Comparison of ENCODE assay signal across 8 cellular contexts in the genomic region with DNA sequence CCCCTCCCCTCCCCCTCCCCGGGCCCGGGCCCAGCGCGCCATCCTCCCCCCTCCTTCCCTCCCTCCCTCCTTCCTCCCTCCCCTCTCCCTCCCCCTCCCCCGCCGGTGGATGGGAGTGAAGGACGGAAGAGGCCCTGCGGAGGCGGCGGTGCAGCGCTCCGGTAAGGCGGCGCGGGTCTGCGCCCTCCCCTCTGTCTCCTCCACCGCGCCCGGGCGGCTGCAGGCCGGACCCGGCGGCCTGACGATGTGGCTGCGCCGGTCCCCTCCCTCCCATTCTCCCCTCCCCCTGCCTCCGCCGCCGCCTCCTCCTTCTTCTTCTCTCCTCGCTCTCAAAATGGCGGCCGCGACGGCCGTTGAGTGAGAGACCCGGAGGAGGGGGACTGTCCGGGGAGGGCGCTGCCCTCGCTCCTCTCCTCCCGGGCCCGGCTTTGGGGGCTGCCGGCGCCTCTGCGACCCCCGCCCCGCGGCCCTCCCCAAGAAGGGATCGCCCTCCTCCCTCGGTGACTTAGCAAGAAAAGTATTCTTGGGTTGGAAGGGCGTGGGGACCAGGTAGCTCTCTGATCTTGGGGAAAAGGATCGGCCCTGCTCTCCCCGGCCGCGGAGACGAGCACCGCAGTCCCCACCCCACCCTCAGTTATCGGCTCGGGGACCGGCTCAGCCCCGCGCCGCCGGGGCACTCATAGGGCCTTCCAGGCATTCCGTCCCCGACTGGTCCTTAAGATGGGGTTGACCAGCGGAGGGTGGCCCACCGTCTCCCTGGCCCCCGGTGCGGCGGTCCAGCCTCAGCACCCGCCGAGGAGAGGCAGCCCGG. TPM values are rescaled to one million over a fixed set of nuclear protein-coding genes. Genes with fewer than 3 reads are reported as not detected.
A peak's percentile ranks its signal among the peaks of the same experiment; 100 is the strongest.
DNase-seq lines count a peak whose midpoint lies in the region; ATAC-seq and TF ChIP-seq lines count a peak whose summit lies in the region.

No MANE protein-coding gene starts in this region.

- TF ChIP-seq POLR2A in ovary (IDR thresholded peaks at IDR 0.05) (no peak), thyroid gland (IDR thresholded peaks at IDR 0.05) (peak in 1 of 2 donors; percentile 20)

- H3K9me3 ChIP-seq in ovary (no peaks in the 10 kb centered on the region), thyroid gland (no peaks in the 10 kb centered on the region)

- TF ChIP-seq CTCF in ovary (IDR thresholded peaks at IDR 0.05) = no peak
- no peak for TF ChIP-seq CTCF in thyroid gland (IDR thresholded peaks at IDR 0.05)

- H3K27me3 Mint-ChIP-seq in activated naive CD8-positive, alpha-beta T cell = no peaks in the 10 kb centered on the region

- no peak for TF ChIP-seq EP300 in ovary (IDR thresholded peaks at IDR 0.05)

- peak; percentile 42 for ATAC-seq in GM21737 (IDR thresholded peaks at IDR 0.05; ENCODE audit: unreplicated experiment)

- H3K36me3 Mint-ChIP-seq in activated naive CD8-positive, alpha-beta T cell = no peaks in the 10 kb centered on the region

- H3K4me1 ChIP-seq in ovary (ENCODE audit: insufficient read depth) (peaks cover 1% of the 10 kb centered on the region), thyroid gland (peaks cover 38 to 39% of the 10 kb centered on the region in 2 donors)

- H3K27me3 ChIP-seq in ovary = no peaks in the 10 kb centered on the region
- H3K27me3 ChIP-seq in thyroid gland = no peaks in the 10 kb centered on the region

- no peaks in the 10 kb centered on the region for H3K36me3 ChIP-seq in ovary
- H3K36me3 ChIP-seq in thyroid gland = no peaks in the 10 kb centered on the region

- peak overlapping the region; percentile 100 for H3K4me3 ChIP-seq in ovary
- peak overlapping the region; percentile 93 to 98 (median 94) for H3K4me3 ChIP-seq in thyroid gland (replicated peaks in 1 of 3)

- H3K27ac ChIP-seq in ovary (peak overlapping the region; percentile 94 to 100), thyroid gland (peak overlapping the region; percentile 94 to 99 (median 99))

- peak overlapping the region; percentile 94 for H3K4me3 Mint-ChIP-seq in activated naive CD8-positive, alpha-beta T cell

- peaks cover 38% of the 10 kb centered on the region for H3K4me1 Mint-ChIP-seq in activated naive CD8-positive, alpha-beta T cell (ENCODE audit: low read depth)

- 1 to 2% (median 1%) methylated on average over 47 to 71 of the region's 73 CpGs for WGBS in ovary, 3 donors
- WGBS in thyroid gland, 2 donors = 0 to 3% methylated on average over 9 to 14 of the region's 73 CpGs

- H3K9me3 Mint-ChIP-seq in activated naive CD8-positive, alpha-beta T cell (ENCODE audit: low read depth) = no peaks in the 10 kb centered on the region

- DNase-seq in EL (peak; percentile 80), KG1 (lab: John Stamatoyannopoulos, UW) (peak; percentile 58), SKM-1 (lab: John Stamatoyannopoulos, UW; ENCODE audit: unreplicated experiment) (peak; percentile 6), head of caudate nucleus (peak; percentile 46 to 93 (median 84)), ovary (peak; percentile 82 to 88 (median 85)), thyroid gland (peak; percentile 82 to 86)

- H3K27ac Mint-ChIP-seq in activated naive CD8-positive, alpha-beta T cell = peak overlapping the region; percentile 97

- intact Hi-C loops in head of caudate nucleus (cut with DNase I) (loop anchor here (5.0 to 10.0 kb wide), 3 partner anchors 79 to 202 kb away; a partner anchor contains a TSS), ovary (cut with DNase I) (loop anchor here in 1 of 4 donors (10.0 kb wide), 1 partner anchor 111 kb away; no protein-coding TSS in a partner anchor), thyroid gland (cut with DNase I) (loop anchor here (10.0 kb wide), 1 partner anchor 101 kb away; no protein-coding TSS in a partner anchor)

RNA-seq across cellular contexts. Expression of a gene that starts 0.6 kb away (rescaled TPM):
- 100 to 1,000 TPM in 4 of 7 donors, 10 to 100 TPM in 3; 73.6 to 125 (median 108) TPM for total RNA-seq in ovary
- 10 to 100 TPM; 36.5 to 99.0 TPM for polyA plus RNA-seq in ovary
- total RNA-seq in thyroid gland = 100 to 1,000 TPM; 102 to 184 (median 109) TPM

Comparison
In these comparisons a context has a peak if more than half of its experiments do, and no peak if none do; other contexts are left out.
1. Peak in every context shown above with its lines: DNase-seq, ATAC-seq, H3K4me3 ChIP-seq and H3K27ac ChIP-seq.
2. DNase-seq: peak in every context shown above with its lines; median percentile 85 in ovary; 84 in head of caudate nucleus; 84 in thyroid gland; 80 in EL; 58 in KG1; 6 in SKM-1.